16 cellular contexts compared by ENCODE assay signal in the genomic region with DNA sequence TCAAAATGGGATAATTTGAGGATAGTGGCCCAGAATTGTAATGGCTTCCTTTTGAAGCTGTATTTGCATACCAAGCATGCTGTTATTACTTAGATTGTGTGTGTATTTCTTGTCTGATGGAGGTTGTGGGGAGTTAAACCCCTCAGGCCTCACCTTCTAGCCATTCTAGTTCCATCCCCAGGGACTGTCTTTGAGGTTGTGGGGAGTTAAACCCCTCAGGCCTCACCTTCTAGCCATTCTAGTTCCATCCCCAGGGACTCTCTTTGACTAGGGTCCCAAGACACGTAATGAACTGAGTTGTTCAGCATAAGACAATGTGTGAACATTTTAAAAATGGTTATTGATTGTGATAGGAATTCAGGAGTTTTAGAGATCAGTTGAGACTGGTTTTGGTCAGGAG. TPM values are rescaled to one million over a fixed set of nuclear protein-coding genes. Genes with fewer than 3 reads are reported as not detected.
A peak's percentile ranks its signal among the peaks of the same experiment; 100 is the strongest.
DNase-seq lines count a peak whose midpoint lies in the region; ATAC-seq, FAIRE-seq and TF ChIP-seq lines count a peak whose summit lies in the region.
"Had no signal": no experiment of that assay in that cellular context is flagged by ENCODE, and none has a peak within 500 bp of the region (broad histone marks: within the 10 kb centered on the region; RNA-seq: fewer than 3 reads in every experiment).

No MANE protein-coding gene starts in this region.

- peaks cover 8% of the 10 kb centered on the region for H3K9me3 ChIP-seq in BLaER1
- H3K9me3 ChIP-seq in hepatocyte (ENCODE audit: low read depth), result no peaks in the 10 kb centered on the region

- H3K9ac ChIP-seq in BLaER1, result no peak overlapping the region

- H3K36me3 ChIP-seq in BLaER1 (peaks cover 19% of the 10 kb centered on the region; the same call in 1 of the 2 replicates), hepatocyte (replicated peaks; ENCODE audit: insufficient read depth, low read depth) (no peaks in the 10 kb centered on the region)

- no peak for TF ChIP-seq CTCF in hepatocyte (IDR thresholded peaks at IDR 0.05; ENCODE audit: poor library complexity)

- no peak for TF ChIP-seq POLR2A in GM12891 (IDR thresholded peaks at IDR 0.05; ENCODE audit: low read depth, low read length)

- WGBS in hepatocyte (ENCODE audit: low lambda C conversion rate, missing lambda C conversion rate), result 100% methylated on average over 1 of the region's 1 CpG

- no peak for ATAC-seq in GM21825 (IDR thresholded peaks at IDR 0.05; ENCODE audit: unreplicated experiment)
- ATAC-seq in GM18511 (IDR thresholded peaks at IDR 0.05; ENCODE audit: unreplicated experiment), result no peak

- no peak for DNase-seq in GM12891 (ENCODE audit: insufficient read length, low spot score)
- DNase-seq in NCI-H69 (lab: John Stamatoyannopoulos, UW), result peak; percentile 33
- DNase-seq in hepatocyte (ENCODE audit: low spot score), result no peak
- DNase-seq in NCI-H1436 treated with DMSO at 0.1 percent for 48 hours (lab: John Stamatoyannopoulos, UW), result no peak
- DNase-seq: DMS79, KBM-7, NCI-H2029, NCI-H345, NCI-H524 treated with DMSO at 0.1 percent for 48 hours, PC-9 had no signal

- no peaks in the 10 kb centered on the region for H3K27me3 ChIP-seq in BLaER1
- H3K27me3 ChIP-seq in hepatocyte, result no peaks in the 10 kb centered on the region

- H3K4me2 ChIP-seq in BLaER1, result peak overlapping the region; percentile 47
- H3K4me2 ChIP-seq in hepatocyte, result no peak overlapping the region
- H3K4me2 ChIP-seq: PC-9 had no signal

- H2AFZ ChIP-seq in hepatocyte, result no peak overlapping the region
- H2AFZ ChIP-seq: PC-9 had no signal

- peaks cover 39% of the 10 kb centered on the region for H3K4me1 ChIP-seq in BLaER1
- peaks cover 13% of the 10 kb centered on the region for H3K4me1 ChIP-seq in hepatocyte (ENCODE audit: insufficient read depth)

- no peak overlapping the region for H3K27ac ChIP-seq in BLaER1
- H3K27ac ChIP-seq in hepatocyte, result peak overlapping the region; percentile 50
- H3K27ac ChIP-seq: C4-2B, PC-9, RWPE1 had no signal

- FAIRE-seq in GM12891 (lab: Jason Lieb, UNC), result peak; percentile 23
- FAIRE-seq: H1 had no signal

- H3K4me3 ChIP-seq in BLaER1 (no peak overlapping the region), hepatocyte (no peak overlapping the region)
- H3K4me3 ChIP-seq: PC-9 had no signal

- peaks cover 64% of the 10 kb centered on the region for H3K79me2 ChIP-seq in hepatocyte

- H3K9me2 ChIP-seq in hepatocyte (replicated peaks; ENCODE audit: insufficient read depth), result no peaks in the 10 kb centered on the region

- H4K20me1 ChIP-seq in BLaER1 (peaks cover 69% of the 10 kb centered on the region), hepatocyte (ENCODE audit: insufficient read depth, poor library complexity, severe bottlenecking) (no peaks in the 10 kb centered on the region)

TF ChIP-seq in GM12891, 5 proteins besides CTCF, POLR2A, EP300 and RAD21:
- no peak for TF ChIP-seq SPI1 (IDR thresholded peaks at IDR 0.05; ENCODE audit: low read depth, low read length)
- TF ChIP-seq POLR2AphosphoS5 (IDR thresholded peaks at IDR 0.05; ENCODE audit: low read depth, low read length), result no peak
- TF ChIP-seq TAF1 (IDR thresholded peaks at IDR 0.05; ENCODE audit: low read depth, low read length), result no peak
- TF ChIP-seq PAX5 (IDR thresholded peaks at IDR 0.05; ENCODE audit: insufficient read depth, low read length, severe bottlenecking), result no peak
TF ChIP-seq in GM12891: peak in this region for 0.

RNA-seq across cellular contexts. Expression of gene EVL, which starts 52.3 kb away (rescaled TPM):
- 181 TPM for polyA plus RNA-seq in GM12891 (2012; ENCODE audit: low read depth, missing spikeins)
- total RNA-seq in hepatocyte, result 43.4 and 60.5 TPM in 2 replicates
- 77.2 and 103 TPM in 2 replicates for polyA plus RNA-seq in hepatocyte
